In genomic region chr20:17835240-17835940, GRCh38 we compare ENCODE assay signal across 9 cellular contexts.
DNase-seq lines count a peak whose midpoint lies in the region; ATAC-seq and TF ChIP-seq lines count a peak whose summit lies in the region.
"Had no signal": no experiment of that assay in that cellular context is flagged by ENCODE, and none has a peak within 500 bp of the region (broad histone marks: within the 10 kb centered on the region; RNA-seq: fewer than 3 reads in every experiment).

No MANE protein-coding gene starts in this region.

- no peak for ATAC-seq in GM18520 (IDR thresholded peaks at IDR 0.05; ENCODE audit: unreplicated experiment)

- H3K36me3 ChIP-seq in ovary: no peaks in the 10 kb centered on the region

- intact Hi-C loops in ovary (cut with DNase I): no loop called here

- TF ChIP-seq CTCF in foreskin fibroblast (IDR thresholded peaks at IDR 0.05; ENCODE audit: low read depth, low read length) (no peak), ovary (IDR thresholded peaks at IDR 0.05) (no peak)

- H3K9me3 ChIP-seq in ovary: no peaks in the 10 kb centered on the region

- H3K27ac ChIP-seq in ovary: peak overlapping the region in 1 of 2 donors; percentile 54

- H3K4me3 ChIP-seq in foreskin fibroblast (ENCODE audit: low read depth in 1 of 2, low read length in 2 of 2) (no peak overlapping the region), ovary (no peak overlapping the region)

- no peaks in the 10 kb centered on the region for H3K27me3 ChIP-seq in ovary

- peaks cover 5% of the 10 kb centered on the region for H3K4me1 ChIP-seq in ovary (ENCODE audit: insufficient read depth)

- no peak for TF ChIP-seq EP300 in ovary (IDR thresholded peaks at IDR 0.05)

- TF ChIP-seq POLR2A in ovary (IDR thresholded peaks at IDR 0.05): no peak

- WGBS in ovary, 3 donors: 54 to 63% (median 57%) methylated on average over 14 to 15 of the region's 15 CpGs

- DNase-seq in AG20443 (ENCODE audit: low spot score): peak; percentile 80
- DNase-seq in SW480 (ENCODE audit: low spot score): peak; percentile 54
- peak; percentile 81 to 93 for DNase-seq in foreskin fibroblast
- DNase-seq in ovary: peak in 4 of 5 donors; percentile 50 to 68 (median 57)
- DNase-seq in central memory CD4-positive, alpha-beta T cell: no peak
- DNase-seq in NCI-H1048 (lab: John Stamatoyannopoulos, UW): no peak
- DNase-seq in stimulated activated CD4-positive, alpha-beta T cell treated with anti-CD3 and anti-CD28 coated beads, Interleukin-4, amount 100 ng/mL, for 4 hours: no peak
- DNase-seq: immature natural killer cell had no signal

Comparison
In these comparisons a context has a peak if more than half of its experiments do, and no peak if none do; other contexts are left out.
1. DNase-seq: peak in AG20443 (single experiment), SW480 (single experiment), foreskin fibroblast (2 of 2) and ovary (4 of 5); none in central memory CD4-positive, alpha-beta T cell (single experiment), NCI-H1048 (single experiment) and stimulated activated CD4-positive, alpha-beta T cell treated with anti-CD3 and anti-CD28 coated beads, Interleukin-4, amount 100 ng/mL, for 4 hours (0 of 2).